9 cellular contexts compared by ENCODE assay signal in genomic region chr20:48824830-48825550, GRCh38. TPM values are rescaled to one million over a fixed set of nuclear protein-coding genes. Genes with fewer than 3 reads are reported as not detected.
DNase-seq lines count a peak whose midpoint lies in the region; ATAC-seq, FAIRE-seq and TF ChIP-seq lines count a peak whose summit lies in the region.
"Had no signal": no experiment of that assay in that cellular context is flagged by ENCODE, and none has a peak within 500 bp of the region (broad histone marks: within the 10 kb centered on the region; RNA-seq: fewer than 3 reads in every experiment).

No MANE protein-coding gene starts in this region.

- no peak overlapping the region for H3K23ac ChIP-seq in neuronal stem cell (ENCODE audit: low read depth, low read length, poor library complexity)

- H3K36me3 ChIP-seq in DOHH2 (ENCODE audit: control insufficient read depth, low read length) (no peaks in the 10 kb centered on the region), HUES64 (ENCODE audit: insufficient read depth, low read length) (no peaks in the 10 kb centered on the region), neuronal stem cell (replicated peaks in 1 of 2; ENCODE audit: control insufficient read depth in 2 of 2, insufficient read depth in 2 of 2, low read length in 2 of 2) (peaks cover 0 to 54% of the 10 kb centered on the region in 2 donors), pancreas (no peaks in the 10 kb centered on the region)

- no peak overlapping the region for H4K8ac ChIP-seq in neuronal stem cell (ENCODE audit: low read depth, low read length)

- H3K4me1 ChIP-seq in DOHH2 (ENCODE audit: control insufficient read depth, low read length) = peaks cover 81% of the 10 kb centered on the region
- peaks cover 14% of the 10 kb centered on the region for H3K4me1 ChIP-seq in HUES64 (ENCODE audit: insufficient read depth, low read length)
- peaks cover 19 to 29% of the 10 kb centered on the region in 2 donors for H3K4me1 ChIP-seq in neuronal stem cell (ENCODE audit: control insufficient read depth in 2 of 2, insufficient read depth in 1 of 2, low read depth in 1 of 2, low read length in 2 of 2)
- no peaks in the 10 kb centered on the region for H3K4me1 ChIP-seq in pancreas

- H3K9ac ChIP-seq in HUES64 (ENCODE audit: low read depth, low read length) (no peak overlapping the region), neuronal stem cell (ENCODE audit: low read depth, low read length, poor library complexity) (no peak overlapping the region)

- H3K9me3 ChIP-seq in DOHH2 (ENCODE audit: control insufficient read depth, insufficient read depth, low read length) (no peaks in the 10 kb centered on the region), HUES64 (ENCODE audit: insufficient read depth, low read depth, low read length) (no peaks in the 10 kb centered on the region), neuronal stem cell (replicated peaks in 1 of 2; ENCODE audit: control insufficient read depth in 2 of 2, insufficient read depth in 1 of 2, low read depth in 1 of 2, low read length in 2 of 2) (no peaks in the 10 kb centered on the region), pancreas (no peaks in the 10 kb centered on the region)

- H3K4me3 ChIP-seq in DOHH2 (ENCODE audit: low read length) (no peak overlapping the region), HUES64 (ENCODE audit: low read length) (peak overlapping the region; percentile 86; the same call in 1 of the 2 replicates), choroid plexus epithelial cell (ENCODE audit: low read depth, low read length) (peak overlapping the region; percentile 18), neuronal stem cell (ENCODE audit: low read length in 2 of 2) (peak overlapping the region in 1 of 2 donors; percentile 97), pancreas (no peak overlapping the region)

- H2BK120ac ChIP-seq in neuronal stem cell (ENCODE audit: low read depth, low read length) = no peak overlapping the region

- DNase-seq in choroid plexus epithelial cell (ENCODE audit: low read depth) = no peak
- DNase-seq in neuronal stem cell (ENCODE audit: low spot score) = peak; percentile 44
- no peak for DNase-seq in pancreas
- DNase-seq in amniotic stem cell (lab: John Stamatoyannopoulos, UW) = no peak
- no peak for DNase-seq in erythroblast (lab: John Stamatoyannopoulos, UW)

- no peak for TF ChIP-seq POLR2A in erythroblast (IDR thresholded peaks at IDR 0.05; ENCODE audit: low read length)

- H4K91ac ChIP-seq in neuronal stem cell (ENCODE audit: low read depth, low read length, poor library complexity) = no peak overlapping the region

- TF ChIP-seq CTCF in DOHH2 (IDR thresholded peaks at IDR 0.05; ENCODE audit: low read depth, low read length, poor library complexity, severe bottlenecking) = no peak
- TF ChIP-seq CTCF in choroid plexus epithelial cell (conservative IDR thresholded peaks at IDR 0.05; ENCODE audit: low read depth, low read length) = no peak
- TF ChIP-seq CTCF in pancreas (IDR thresholded peaks at IDR 0.05) = no peak

- ATAC-seq in HG02852 (IDR thresholded peaks at IDR 0.05; ENCODE audit: unreplicated experiment) (no peak), pancreas (no peak)

- H2AK5ac ChIP-seq in neuronal stem cell (ENCODE audit: low read depth, low read length) = no peak overlapping the region

- H3K14ac ChIP-seq in neuronal stem cell (ENCODE audit: low read length) = no peak overlapping the region

- H4K20me1 ChIP-seq in DOHH2 (ENCODE audit: control insufficient read depth, insufficient read depth, low read depth, low read length) = no peaks in the 10 kb centered on the region; the same call in 1 of the 2 replicates

- H2BK15ac ChIP-seq in neuronal stem cell (ENCODE audit: low read length) = no peak overlapping the region

- no peak overlapping the region for H2BK5ac ChIP-seq in neuronal stem cell (ENCODE audit: low read length)

- no peak overlapping the region for H3K27ac ChIP-seq in DOHH2 (ENCODE audit: low read depth, low read length)
- H3K27ac ChIP-seq in HUES64 (ENCODE audit: low read depth, low read length) = no peak overlapping the region; the same call in 1 of the 2 replicates
- peak overlapping the region; percentile 18 for H3K27ac ChIP-seq in neuronal stem cell (replicated peaks; ENCODE audit: low read length)
- H3K27ac ChIP-seq in pancreas = no peak overlapping the region

- no peak overlapping the region for H2AFZ ChIP-seq in neuronal stem cell (ENCODE audit: low read length)

- intact Hi-C loops in pancreas (cut with DNase I) = no loop called here

- H3K9me2 ChIP-seq in DOHH2 (replicated peaks; ENCODE audit: control insufficient read depth, low read length) = no peaks in the 10 kb centered on the region

- FAIRE-seq in pancreas (lab: Jason Lieb, UNC) = no peak
- FAIRE-seq: GM12891 had no signal

- H3K79me1 ChIP-seq in neuronal stem cell (ENCODE audit: low read depth, low read length) = peaks cover 2% of the 10 kb centered on the region

- H3K27me3 ChIP-seq in DOHH2 (ENCODE audit: control insufficient read depth, low read length) = peaks cover 17% of the 10 kb centered on the region
- peaks cover 58% of the 10 kb centered on the region for H3K27me3 ChIP-seq in HUES64 (ENCODE audit: insufficient read depth, low read length)
- H3K27me3 ChIP-seq in neuronal stem cell (ENCODE audit: control insufficient read depth in 3 of 3, insufficient read depth in 3 of 3, low read depth in 1 of 3, low read length in 3 of 3) = peaks cover 0 to 10% (median 0%) of the 10 kb centered on the region in 3 experiments
- H3K27me3 ChIP-seq in pancreas = peaks cover 0 to 2% (median 0%) of the 10 kb centered on the region in 4 donors

- WGBS in HUES64 = 38% methylated on average over 12 of the region's 12 CpGs
- no CpG with 5 or more reads among the region's 12 CpGs for WGBS in neuronal stem cell (ENCODE audit: extremely low coverage in 2 of 2, insufficient read length in 2 of 2, insufficient replicate concordance in 1 of 2), 2 donors
- WGBS in pancreas, 2 donors = 40 to 43% methylated on average over 12 of the region's 12 CpGs

- H3K79me2 ChIP-seq in DOHH2 (ENCODE audit: control insufficient read depth, low read length) = no peaks in the 10 kb centered on the region

- H3K4ac ChIP-seq in neuronal stem cell (ENCODE audit: low read length) = no peak overlapping the region

- H3K4me2 ChIP-seq in DOHH2 (ENCODE audit: low read length) (0 out of 2 replicates have a peak overlapping the region, but pooled peaks have one; percentile 65), neuronal stem cell (ENCODE audit: insufficient read depth, low read length, poor library complexity, severe bottlenecking) (no peak overlapping the region)

- H2BK12ac ChIP-seq in neuronal stem cell (ENCODE audit: low read length) = no peak overlapping the region

- peaks cover 21% of the 10 kb centered on the region for H3F3A ChIP-seq in DOHH2 (ENCODE audit: control insufficient read depth, insufficient read depth)

- H3K18ac ChIP-seq in neuronal stem cell (ENCODE audit: low read length) = no peak overlapping the region

RNA-seq across cellular contexts. Expression of gene PREX1, which starts 2.8 kb away (rescaled TPM):
- 21.8 TPM for polyA plus RNA-seq in HUES64 (2013, experiment 1 of 2)
- polyA plus RNA-seq in HUES64 (2013, experiment 2 of 2) = 30.1 TPM
- polyA plus RNA-seq in neuronal stem cell (2013, experiment 1 of 2) = 10.0 TPM
- polyA plus RNA-seq in neuronal stem cell (2013, experiment 2 of 2) = 10.7 TPM
- 10 to 100 TPM in 1 of 6 donors, 1 to 10 TPM in 5; 1.5 to 13.2 (median 4.6) TPM for total RNA-seq in pancreas
- 10 to 100 TPM in 1 of 2 donors, 1 to 10 TPM in 1; 6.9 to 10.9 TPM for polyA plus RNA-seq in pancreas

Comparison
In these comparisons a context has a peak if more than half of its experiments do, and no peak if none do; other contexts are left out.
1. H3K4me3 ChIP-seq: peak in HUES64 (single experiment) and choroid plexus epithelial cell (single experiment); none in DOHH2 (single experiment) and pancreas (0 of 4).